In genomic region chrX:6223516-6223915, GRCh38 we compare ENCODE assay signal across 2 cellular contexts.
TF ChIP-seq lines count a peak whose summit lies in the region.

No MANE protein-coding gene starts in this region.

TF ChIP-seq in WTC11, 78 proteins besides CTCF, POLR2A, EP300 and RAD21 (continued from another document and continues in another):
- TF ChIP-seq ATF3 (CRISPR knock-in tag; conservative IDR thresholded peaks at IDR 0.05) (no peak), ZSCAN18 (CRISPR knock-in tag; IDR thresholded peaks at IDR 0.05) (no peak), KAT7 (CRISPR knock-in tag; IDR thresholded peaks at IDR 0.05; ENCODE audit: borderline replicate concordance) (no peak), ZNF263 (CRISPR knock-in tag; IDR thresholded peaks at IDR 0.05; ENCODE audit: low read depth) (no peak), PRRX2 (CRISPR knock-in tag; IDR thresholded peaks at IDR 0.05) (no peak), PRDM15 (CRISPR knock-in tag; IDR thresholded peaks at IDR 0.05) (no peak), SMAD3 (CRISPR knock-in tag; IDR thresholded peaks at IDR 0.05; ENCODE audit: borderline replicate concordance) (no peak), HMGXB4 (CRISPR knock-in tag; IDR thresholded peaks at IDR 0.05) (no peak), MXD4 (CRISPR knock-in tag; IDR thresholded peaks at IDR 0.05; ENCODE audit: borderline replicate concordance) (no peak), PREB (CRISPR knock-in tag; IDR thresholded peaks at IDR 0.05; ENCODE audit: borderline replicate concordance) (no peak), E2F5 (CRISPR knock-in tag; IDR thresholded peaks at IDR 0.05) (no peak), TEAD1 (CRISPR knock-in tag; IDR thresholded peaks at IDR 0.05) (no peak), IRF2 (CRISPR knock-in tag; IDR thresholded peaks at IDR 0.05; ENCODE audit: borderline replicate concordance, low read depth) (no peak), NR1H2 (CRISPR knock-in tag; IDR thresholded peaks at IDR 0.05) (no peak), NFE2L1 (CRISPR knock-in tag; IDR thresholded peaks at IDR 0.05) (no peak)

TF ChIP-seq in neural cell, 6 proteins besides CTCF, POLR2A, EP300 and RAD21:
- TF ChIP-seq REST (IDR thresholded peaks at IDR 0.05; ENCODE audit: borderline replicate concordance) (no peak), EZH2 (IDR thresholded peaks at IDR 0.05; ENCODE audit: borderline replicate concordance, insufficient read depth, low read length, poor library complexity, severe bottlenecking) (no peak), TAF1 (IDR thresholded peaks at IDR 0.05; ENCODE audit: low read depth) (no peak), SMC3 (conservative IDR thresholded peaks at IDR 0.05; ENCODE audit: poor library complexity) (no peak), MXI1 (conservative IDR thresholded peaks at IDR 0.05; ENCODE audit: poor library complexity, severe bottlenecking) (no peak)
